10 cellular contexts compared by ENCODE assay signal in genomic region chr2:13046557-13047165, GRCh38.
DNase-seq lines count a peak whose midpoint lies in the region; ATAC-seq and TF ChIP-seq lines count a peak whose summit lies in the region.
"Had no signal": no experiment of that assay in that cellular context is flagged by ENCODE, and none has a peak within 500 bp of the region (broad histone marks: within the 10 kb centered on the region; RNA-seq: fewer than 3 reads in every experiment).

No MANE protein-coding gene starts in this region.

- no peaks in the 10 kb centered on the region for H3K79me2 ChIP-seq in PC-9 (ENCODE audit: low read depth)

- DNase-seq in right atrium auricular region (ENCODE audit: low spot score) (no peak), cardiac septum (ENCODE audit: low spot score) (no peak), PC-9 (no peak), fibroblast of pulmonary artery (ENCODE audit: low read depth) (peak; percentile 45), prostate gland (ENCODE audit: low spot score) (no peak)
- no peak for DNase-seq in stimulated activated CD4-positive, alpha-beta T cell treated with anti-CD3 and anti-CD28 coated beads, Interleukin-4, amount 100 ng/mL, for 4 hours
- DNase-seq: GF-D8, NCI-H1048 had no signal

- no peak for ATAC-seq in HG02885 (IDR thresholded peaks at IDR 0.05; ENCODE audit: poor library complexity, unreplicated experiment)
- no peak for ATAC-seq in HG03442 (IDR thresholded peaks at IDR 0.05; ENCODE audit: unreplicated experiment)

- TF ChIP-seq CTCF in right atrium auricular region (IDR thresholded peaks at IDR 0.05) (peak; percentile 16 to 55), PC-9 (conservative IDR thresholded peaks at IDR 0.05) (peak; percentile 76), fibroblast of pulmonary artery (IDR thresholded peaks at IDR 0.05; ENCODE audit: low read length, missing control alignments) (peak; percentile 35), prostate gland (IDR thresholded peaks at IDR 0.05) (peak in 2 of 4 experiments; percentile 12 to 19)

- H3F3A ChIP-seq in PC-9 (ENCODE audit: insufficient read depth, low read depth): no peaks in the 10 kb centered on the region

- H3K27ac ChIP-seq in right atrium auricular region (no peak overlapping the region), PC-9 (no peak overlapping the region), prostate gland (no peak overlapping the region)

- H3K9me2 ChIP-seq in PC-9 (ENCODE audit: insufficient read depth): peaks cover 5% of the 10 kb centered on the region; the same call in 1 of the 2 replicates

- peaks cover 0 to 5% of the 10 kb centered on the region in 2 donors for H3K9me3 ChIP-seq in right atrium auricular region
- H3K9me3 ChIP-seq in PC-9 (ENCODE audit: insufficient read depth, low read depth): peaks cover 2% of the 10 kb centered on the region; the same call in 1 of the 2 replicates
- no peaks in the 10 kb centered on the region for H3K9me3 ChIP-seq in prostate gland

- POLR2A ChIA-PET in PC-9 (lab: Charles Lee; ENCODE audit: unreplicated experiment): no interaction called here

- intact Hi-C loops in cardiac septum (cut with DNase I) (no loop called here), PC-9 (cut with micrococcal nuclease; ENCODE audit: unreplicated experiment) (no loop called here), prostate gland (cut with DNase I) (no loop called here)

- H3K27me3 ChIP-seq in right atrium auricular region: no peaks in the 10 kb centered on the region
- H3K27me3 ChIP-seq in PC-9 (ENCODE audit: insufficient read depth, low read depth): no peaks in the 10 kb centered on the region
- H3K27me3 ChIP-seq in prostate gland (replicated peaks; ENCODE audit: insufficient read depth): no peaks in the 10 kb centered on the region

- H3K36me3 ChIP-seq in right atrium auricular region: no peaks in the 10 kb centered on the region
- H3K36me3 ChIP-seq in PC-9 (ENCODE audit: low read depth): no peaks in the 10 kb centered on the region
- H3K36me3 ChIP-seq in prostate gland: no peaks in the 10 kb centered on the region

- no peak for TF ChIP-seq POLR2A in prostate gland (IDR thresholded peaks at IDR 0.05)

- CTCF ChIA-PET in PC-9 (lab: Charles Lee): interaction anchor here (0.5 kb wide), 1 partner anchor 1031 kb away, joined by 4 read pairs; no protein-coding TSS in a partner anchor

- H2AFZ ChIP-seq in PC-9: no peak overlapping the region

- no TSS peak for BruUV-seq in PC-9 (replicated peaks; lab: Mats Ljungman, UMichigan)

- H3K4me1 ChIP-seq in right atrium auricular region (no peaks in the 10 kb centered on the region), PC-9 (replicated peaks; ENCODE audit: insufficient read depth) (peaks cover 12% of the 10 kb centered on the region), prostate gland (replicated peaks) (no peaks in the 10 kb centered on the region)

- no peak overlapping the region for H3K4me2 ChIP-seq in PC-9

- no peaks in the 10 kb centered on the region for H4K20me1 ChIP-seq in PC-9 (ENCODE audit: insufficient read depth)

- H3K4me3 ChIP-seq in right atrium auricular region (no peak overlapping the region), PC-9 (no peak overlapping the region), fibroblast of pulmonary artery (replicated peaks; ENCODE audit: low read depth, low read length) (no peak overlapping the region), prostate gland (no peak overlapping the region)

- 40% methylated on average over 2 of the region's 2 CpGs for WGBS in prostate gland
